ENCODE assay signal across 1 cellular context in the genomic region with DNA sequence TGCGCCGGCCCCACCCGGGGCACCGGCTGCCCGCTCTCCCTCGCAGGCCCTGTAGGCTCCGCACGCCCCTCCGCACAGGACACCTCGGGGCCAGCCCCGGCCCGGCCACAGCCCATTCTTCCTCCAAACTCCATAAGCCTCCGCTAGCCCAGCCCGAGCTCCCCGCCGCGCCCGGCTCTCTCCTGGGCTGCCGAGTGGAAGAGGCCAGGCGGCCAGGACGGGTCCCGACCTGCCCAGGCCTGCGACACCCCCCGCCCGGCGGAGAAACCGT.
TF ChIP-seq lines count a peak whose summit lies in the region.

No MANE protein-coding gene starts in this region.

TF ChIP-seq in Ishikawa, 13 proteins besides CTCF, POLR2A, EP300 and RAD21 (continued from another document):
- TF ChIP-seq, protein P1, sequence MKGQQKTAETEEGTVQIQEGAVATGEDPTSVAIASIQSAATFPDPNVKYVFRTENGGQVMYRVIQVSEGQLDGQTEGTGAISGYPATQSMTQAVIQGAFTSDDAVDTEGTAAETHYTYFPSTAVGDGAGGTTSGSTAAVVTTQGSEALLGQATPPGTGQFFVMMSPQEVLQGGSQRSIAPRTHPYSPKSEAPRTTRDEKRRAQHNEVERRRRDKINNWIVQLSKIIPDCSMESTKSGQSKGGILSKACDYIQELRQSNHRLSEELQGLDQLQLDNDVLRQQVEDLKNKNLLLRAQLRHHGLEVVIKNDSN (IDR thresholded peaks at IDR 0.05) = no peak
- TF ChIP-seq ZBTB7A (IDR thresholded peaks at IDR 0.05; ENCODE audit: low read depth) (peak; percentile 47; the same call in 1 of the 2 replicates), CREB1 (IDR thresholded peaks at IDR 0.05; ENCODE audit: low read depth) (no peak)
TF ChIP-seq in Ishikawa: peak in this region for 2.
